1 cellular context compared by ENCODE assay signal in the genomic region with DNA sequence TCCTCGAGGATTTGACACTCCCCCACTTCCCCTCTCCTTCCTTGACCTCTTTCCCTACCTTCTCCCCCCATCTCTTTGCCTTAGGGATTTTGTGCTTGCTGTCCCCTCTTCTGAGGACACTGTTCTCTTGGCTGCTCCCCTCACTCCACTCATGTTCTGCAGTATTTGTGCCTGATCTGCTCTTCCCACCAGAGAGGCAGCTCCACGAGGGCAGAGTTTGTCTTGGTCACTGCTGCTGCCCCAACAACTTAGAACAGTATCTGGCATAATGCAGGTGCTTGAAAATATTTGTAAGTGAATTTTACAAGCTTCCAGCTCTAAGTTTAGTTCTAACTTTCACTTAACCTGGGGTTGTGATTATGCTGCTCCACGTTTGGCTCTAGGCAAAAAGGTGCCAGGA.
TF ChIP-seq lines count a peak whose summit lies in the region.

No MANE protein-coding gene starts in this region.

TF ChIP-seq in HepG2, 621 proteins besides CTCF, POLR2A, EP300 and RAD21:
- no peak for TF ChIP-seq ZNF225 (CRISPR knock-in tag; IDR thresholded peaks at IDR 0.05)
- TF ChIP-seq, protein P1, sequence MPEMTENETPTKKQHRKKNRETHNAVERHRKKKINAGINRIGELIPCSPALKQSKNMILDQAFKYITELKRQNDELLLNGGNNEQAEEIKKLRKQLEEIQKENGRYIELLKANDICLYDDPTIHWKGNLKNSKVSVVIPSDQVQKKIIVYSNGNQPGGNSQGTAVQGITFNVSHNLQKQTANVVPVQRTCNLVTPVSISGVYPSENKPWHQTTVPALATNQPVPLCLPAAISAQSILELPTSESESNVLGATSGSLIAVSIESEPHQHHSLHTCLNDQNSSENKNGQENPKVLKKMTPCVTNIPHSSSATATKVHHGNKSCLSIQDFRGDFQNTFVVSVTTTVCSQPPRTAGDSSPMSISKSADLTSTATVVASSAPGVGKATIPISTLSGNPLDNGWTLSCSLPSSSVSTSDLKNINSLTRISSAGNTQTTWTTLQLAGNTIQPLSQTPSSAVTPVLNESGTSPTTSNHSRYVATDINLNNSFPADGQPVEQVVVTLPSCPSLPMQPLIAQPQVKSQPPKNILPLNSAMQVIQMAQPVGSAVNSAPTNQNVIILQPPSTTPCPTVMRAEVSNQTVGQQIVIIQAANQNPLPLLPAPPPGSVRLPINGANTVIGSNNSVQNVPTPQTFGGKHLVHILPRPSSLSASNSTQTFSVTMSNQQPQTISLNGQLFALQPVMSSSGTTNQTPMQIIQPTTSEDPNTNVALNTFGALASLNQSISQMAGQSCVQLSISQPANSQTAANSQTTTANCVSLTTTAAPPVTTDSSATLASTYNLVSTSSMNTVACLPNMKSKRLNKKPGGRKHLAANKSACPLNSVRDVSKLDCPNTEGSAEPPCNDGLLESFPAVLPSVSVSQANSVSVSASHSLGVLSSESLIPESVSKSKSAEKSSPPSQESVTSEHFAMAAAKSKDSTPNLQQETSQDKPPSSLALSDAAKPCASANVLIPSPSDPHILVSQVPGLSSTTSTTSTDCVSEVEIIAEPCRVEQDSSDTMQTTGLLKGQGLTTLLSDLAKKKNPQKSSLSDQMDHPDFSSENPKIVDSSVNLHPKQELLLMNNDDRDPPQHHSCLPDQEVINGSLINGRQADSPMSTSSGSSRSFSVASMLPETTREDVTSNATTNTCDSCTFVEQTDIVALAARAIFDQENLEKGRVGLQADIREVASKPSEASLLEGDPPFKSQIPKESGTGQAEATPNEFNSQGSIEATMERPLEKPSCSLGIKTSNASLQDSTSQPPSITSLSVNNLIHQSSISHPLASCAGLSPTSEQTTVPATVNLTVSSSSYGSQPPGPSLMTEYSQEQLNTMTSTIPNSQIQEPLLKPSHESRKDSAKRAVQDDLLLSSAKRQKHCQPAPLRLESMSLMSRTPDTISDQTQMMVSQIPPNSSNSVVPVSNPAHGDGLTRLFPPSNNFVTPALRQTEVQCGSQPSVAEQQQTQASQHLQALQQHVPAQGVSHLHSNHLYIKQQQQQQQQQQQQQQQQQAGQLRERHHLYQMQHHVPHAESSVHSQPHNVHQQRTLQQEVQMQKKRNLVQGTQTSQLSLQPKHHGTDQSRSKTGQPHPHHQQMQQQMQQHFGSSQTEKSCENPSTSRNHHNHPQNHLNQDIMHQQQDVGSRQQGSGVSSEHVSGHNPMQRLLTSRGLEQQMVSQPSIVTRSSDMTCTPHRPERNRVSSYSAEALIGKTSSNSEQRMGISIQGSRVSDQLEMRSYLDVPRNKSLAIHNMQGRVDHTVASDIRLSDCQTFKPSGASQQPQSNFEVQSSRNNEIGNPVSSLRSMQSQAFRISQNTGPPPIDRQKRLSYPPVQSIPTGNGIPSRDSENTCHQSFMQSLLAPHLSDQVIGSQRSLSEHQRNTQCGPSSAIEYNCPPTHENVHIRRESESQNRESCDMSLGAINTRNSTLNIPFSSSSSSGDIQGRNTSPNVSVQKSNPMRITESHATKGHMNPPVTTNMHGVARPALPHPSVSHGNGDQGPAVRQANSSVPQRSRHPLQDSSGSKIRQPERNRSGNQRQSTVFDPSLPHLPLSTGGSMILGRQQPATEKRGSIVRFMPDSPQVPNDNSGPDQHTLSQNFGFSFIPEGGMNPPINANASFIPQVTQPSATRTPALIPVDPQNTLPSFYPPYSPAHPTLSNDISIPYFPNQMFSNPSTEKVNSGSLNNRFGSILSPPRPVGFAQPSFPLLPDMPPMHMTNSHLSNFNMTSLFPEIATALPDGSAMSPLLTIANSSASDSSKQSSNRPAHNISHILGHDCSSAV (CRISPR knock-in tag; IDR thresholded peaks at IDR 0.05; ENCODE audit: borderline replicate concordance), result no peak
- TF ChIP-seq, protein P2, sequence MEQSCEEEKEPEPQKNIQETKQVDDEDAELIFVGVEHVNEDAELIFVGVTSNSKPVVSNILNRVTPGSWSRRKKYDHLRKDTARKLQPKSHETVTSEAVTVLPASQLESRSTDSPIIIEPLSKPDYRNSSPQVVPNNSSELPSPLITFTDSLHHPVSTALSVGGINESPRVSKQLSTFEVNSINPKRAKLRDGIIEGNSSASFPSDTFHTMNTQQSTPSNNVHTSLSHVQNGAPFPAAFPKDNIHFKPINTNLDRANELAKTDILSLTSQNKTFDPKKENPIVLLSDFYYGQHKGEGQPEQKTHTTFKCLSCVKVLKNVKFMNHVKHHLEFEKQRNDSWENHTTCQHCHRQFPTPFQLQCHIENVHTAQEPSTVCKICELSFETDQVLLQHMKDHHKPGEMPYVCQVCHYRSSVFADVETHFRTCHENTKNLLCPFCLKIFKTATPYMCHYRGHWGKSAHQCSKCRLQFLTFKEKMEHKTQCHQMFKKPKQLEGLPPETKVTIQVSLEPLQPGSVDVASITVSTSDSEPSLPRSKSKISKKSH (CRISPR knock-in tag; IDR thresholded peaks at IDR 0.05; ENCODE audit: borderline replicate concordance), result no peak
